Comparison of ENCODE assay signal across 9 cellular contexts in the genomic region with DNA sequence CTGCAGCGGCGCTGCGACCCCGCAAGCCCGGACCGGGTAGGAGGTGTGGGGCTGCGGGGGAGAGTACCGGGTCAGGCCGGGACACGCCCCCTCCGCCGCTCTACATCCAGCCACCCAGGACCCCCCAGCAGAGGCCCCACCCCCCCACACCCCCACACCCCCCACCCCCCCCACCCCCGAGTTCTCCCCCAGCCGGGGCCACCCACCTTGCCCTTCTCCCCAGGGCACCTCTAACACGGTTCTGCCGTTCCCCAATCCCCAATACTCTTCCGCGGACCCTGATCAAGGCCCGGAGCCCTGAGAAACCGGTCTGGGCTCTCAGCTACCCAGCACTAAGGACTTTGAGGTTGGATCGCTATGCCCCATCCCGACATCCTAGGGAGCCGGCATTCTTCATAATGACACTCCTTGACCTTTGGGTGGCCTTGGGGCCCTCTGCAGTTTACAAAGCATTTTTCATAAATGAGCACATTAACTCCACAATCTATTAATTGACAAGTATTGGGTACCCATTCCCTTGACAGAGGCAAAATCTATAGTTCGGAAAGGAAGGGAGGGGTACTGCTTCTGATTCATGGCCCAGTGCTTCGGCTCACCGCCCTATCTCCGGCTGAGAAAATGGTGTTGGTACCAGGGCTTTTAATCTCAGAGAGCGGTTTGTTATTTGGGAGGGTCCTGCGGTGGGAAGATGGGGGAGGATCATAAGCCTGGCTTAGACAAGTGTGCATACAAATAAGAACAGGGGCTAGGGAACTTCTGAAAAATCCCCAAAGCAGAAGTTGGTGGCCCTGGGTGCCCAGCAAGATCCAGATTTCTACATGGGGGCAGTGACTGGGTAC. TPM values are rescaled to one million over a fixed set of nuclear protein-coding genes. Genes with fewer than 3 reads are reported as not detected.
DNase-seq lines count a peak whose midpoint lies in the region; ATAC-seq and TF ChIP-seq lines count a peak whose summit lies in the region.
"Had no signal": no experiment of that assay in that cellular context is flagged by ENCODE, and none has a peak within 500 bp of the region (broad histone marks: within the 10 kb centered on the region; RNA-seq: fewer than 3 reads in every experiment).

No MANE protein-coding gene starts in this region.

- H3K27me3 Mint-ChIP-seq in activated naive CD8-positive, alpha-beta T cell treated with anti-CD3 and anti-CD28 coated beads, Interleukin-2, amount 50 U/mL, for 24 hours = peaks cover 10% of the 10 kb centered on the region

- H3K27ac Mint-ChIP-seq in activated naive CD8-positive, alpha-beta T cell treated with anti-CD3 and anti-CD28 coated beads, Interleukin-2, amount 50 U/mL, for 24 hours = peak overlapping the region; percentile 70

- H3K4me3 Mint-ChIP-seq in activated naive CD8-positive, alpha-beta T cell treated with anti-CD3 and anti-CD28 coated beads, Interleukin-2, amount 50 U/mL, for 24 hours = peak overlapping the region; percentile 50

- H3K4me1 Mint-ChIP-seq in activated naive CD8-positive, alpha-beta T cell treated with anti-CD3 and anti-CD28 coated beads, Interleukin-2, amount 50 U/mL, for 24 hours = peaks cover 37% of the 10 kb centered on the region

- no peak for DNase-seq in heart right ventricle
- no peak for DNase-seq in left ventricle myocardium superior
- DNase-seq in activated naive CD8-positive, alpha-beta T cell treated with anti-CD3 and anti-CD28 coated beads, Interleukin-2, amount 50 U/mL, for 24 hours = no peak
- DNase-seq in lower lobe of right lung = no peak
- no peak for DNase-seq in 8988T
- DNase-seq in NCI-H526 treated with DMSO at 0.1 percent for 48 hours (lab: John Stamatoyannopoulos, UW) = no peak
- no peak for DNase-seq in NCI-H128 (lab: John Stamatoyannopoulos, UW; ENCODE audit: unreplicated experiment)
- DNase-seq in epidermal melanocyte (ENCODE audit: insufficient read length, low spot score) = no peak
- DNase-seq: cortex of kidney had no signal

- H3K4me3 ChIP-seq in heart right ventricle (peak overlapping the region in 8 of 10 donors; percentile 63 to 91 (median 74)), lower lobe of right lung (peak overlapping the region; percentile 75)

- H3K36me3 Mint-ChIP-seq in activated naive CD8-positive, alpha-beta T cell treated with anti-CD3 and anti-CD28 coated beads, Interleukin-2, amount 50 U/mL, for 24 hours (ENCODE audit: low read depth) = peaks cover 3% of the 10 kb centered on the region

- intact Hi-C loops in heart right ventricle (cut with DNase I) (no loop called here), left ventricle myocardium superior (cut with micrococcal nuclease) (no loop called here), lower lobe of right lung (cut with DNase I) (no loop called here)

- H3K27me3 ChIP-seq in heart right ventricle = no peaks in the 10 kb centered on the region
- no peaks in the 10 kb centered on the region for H3K27me3 ChIP-seq in lower lobe of right lung (ENCODE audit: low read depth)

- peak in 1 of 9 donors; percentile 23 for TF ChIP-seq CTCF in heart right ventricle (IDR thresholded peaks at IDR 0.05)
- no peak for TF ChIP-seq CTCF in lower lobe of right lung (IDR thresholded peaks at IDR 0.05)

- 33 to 61% methylated on average over 15 to 29 of the region's 29 CpGs for WGBS in heart right ventricle, 2 donors

- H3K27ac ChIP-seq in heart right ventricle = peak overlapping the region in 4 of 10 donors; percentile 33 to 95 (median 58)
- peak overlapping the region; percentile 98 for H3K27ac ChIP-seq in lower lobe of right lung

- H3K4me1 ChIP-seq in heart right ventricle (peaks cover 13 to 66% (median 56%) of the 10 kb centered on the region in 9 donors), lower lobe of right lung (peaks cover 62% of the 10 kb centered on the region)

- H3K9me3 ChIP-seq in heart right ventricle (no peaks in the 10 kb centered on the region), lower lobe of right lung (no peaks in the 10 kb centered on the region)

- no peak for ATAC-seq in heart right ventricle
- no peak for ATAC-seq in left ventricle myocardium superior
- ATAC-seq in activated naive CD8-positive, alpha-beta T cell treated with anti-CD3 and anti-CD28 coated beads, Interleukin-2, amount 50 U/mL, for 24 hours = no peak
- no peak for ATAC-seq in lower lobe of right lung

- H3K9me3 Mint-ChIP-seq in activated naive CD8-positive, alpha-beta T cell treated with anti-CD3 and anti-CD28 coated beads, Interleukin-2, amount 50 U/mL, for 24 hours = no peaks in the 10 kb centered on the region

- H3K36me3 ChIP-seq in heart right ventricle (peaks cover 0 to 27% (median 0%) of the 10 kb centered on the region in 9 donors), lower lobe of right lung (peaks cover 6% of the 10 kb centered on the region)

RNA-seq across cellular contexts. Expression of gene IMPDH1, which starts 3.4 kb away (rescaled TPM):
- total RNA-seq in heart right ventricle = 10 to 100 TPM in 9 of 10 donors, 1 to 10 TPM in 1; 9.3 to 32.8 (median 13.6) TPM
- 10 to 100 TPM; 22.7 to 23.0 TPM for polyA plus RNA-seq in heart right ventricle
- total RNA-seq in left ventricle myocardium superior = 20.7 TPM
- total RNA-seq in lower lobe of right lung = 93.4 TPM

RNA-seq across cellular contexts. Expression of gene PRRT4, which starts 44.9 kb away (rescaled TPM):
- total RNA-seq in heart right ventricle (1 to 10 TPM in 9 of 10 donors, under 1 TPM in 1; 0.73 to 3.1 (median 2.0) TPM), left ventricle myocardium superior (1.6 TPM), lower lobe of right lung (0.47 TPM)
- polyA plus RNA-seq in heart right ventricle = 1 to 10 TPM in 1 of 2 donors, under 1 TPM in 1; 0.67 to 2.0 TPM

RNA-seq across cellular contexts. Expression of gene HILPDA, which starts 49.3 kb away (rescaled TPM):
- total RNA-seq in heart right ventricle = 10 to 100 TPM in 3 of 10 donors, 1 to 10 TPM in 7; 4.5 to 65.0 (median 6.7) TPM
- 1 to 10 TPM; 5.6 to 8.3 TPM for polyA plus RNA-seq in heart right ventricle
- total RNA-seq in left ventricle myocardium superior = 6.9 TPM
- total RNA-seq in lower lobe of right lung = 13.1 TPM
